ENCODE assay signal across 8 cellular contexts in the genomic region with DNA sequence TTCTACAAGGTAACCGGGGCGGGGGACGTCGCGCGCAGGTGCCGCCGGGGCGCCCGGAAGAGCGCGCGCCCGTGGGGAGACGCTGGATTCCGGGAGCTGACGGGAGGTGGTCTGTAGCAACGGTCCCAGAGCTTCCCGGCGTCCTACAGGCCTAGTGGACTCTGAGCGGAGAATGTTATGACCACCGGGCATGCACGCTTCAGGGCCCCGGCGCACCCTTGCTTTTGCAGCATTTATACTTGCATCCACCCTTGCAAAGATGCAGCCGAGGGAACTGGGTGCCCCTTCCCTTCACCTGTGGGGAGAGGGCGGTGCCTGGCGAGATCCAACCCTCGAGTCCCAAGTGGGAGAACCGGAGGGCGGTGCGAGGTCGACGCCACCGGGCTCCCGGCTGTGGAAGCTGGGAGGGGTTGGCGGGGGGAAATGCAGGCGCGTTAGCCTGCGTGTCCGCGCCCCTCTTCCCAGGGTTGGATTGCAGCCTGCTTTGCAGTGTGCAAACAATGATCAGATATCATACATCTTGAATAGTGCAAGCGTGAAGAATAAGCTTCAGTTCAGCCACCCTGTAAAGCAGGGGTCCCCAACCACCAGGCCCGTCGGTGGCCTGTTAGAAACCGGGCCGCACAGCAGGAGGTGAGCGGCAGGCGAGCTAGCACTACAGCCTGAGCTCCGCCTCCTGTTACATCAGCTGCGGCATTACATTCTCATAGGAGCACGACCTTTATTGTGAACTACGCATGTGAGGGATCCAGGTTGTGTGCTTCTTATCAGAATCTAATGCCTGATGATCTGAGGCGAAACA. TPM values are rescaled to one million over a fixed set of nuclear protein-coding genes. Genes with fewer than 3 reads are reported as not detected.
A peak's percentile ranks its signal among the peaks of the same experiment; 100 is the strongest.
DNase-seq lines count a peak whose midpoint lies in the region; ATAC-seq and TF ChIP-seq lines count a peak whose summit lies in the region.

No MANE protein-coding gene starts in this region.

- H3K9ac ChIP-seq in BLaER1, result peak overlapping the region; percentile 98
- peak overlapping the region; percentile 88 for H3K9ac ChIP-seq in HUES48 (ENCODE audit: low read depth, low read length)

- intact Hi-C loops in OCI-LY7 (cut with micrococcal nuclease; ENCODE audit: unreplicated experiment), result loop anchor here (1.0 to 2.0 kb wide), 7 partner anchors 19 to 415 kb away; a partner anchor contains a TSS

- H3K9me3 ChIP-seq in BLaER1 (peaks cover 11% of the 10 kb centered on the region; the same call in 1 of the 2 replicates), HUES48 (ENCODE audit: control insufficient read depth, insufficient read depth, low read length) (no peaks in the 10 kb centered on the region), OCI-LY7 (ENCODE audit: low read length) (peaks cover 9% of the 10 kb centered on the region; the same call in 1 of the 2 replicates)

- no peaks in the 10 kb centered on the region for H3K27me3 Mint-ChIP-seq in natural killer cell treated with Interleukin-12 subunit alpha and Interleukin-12 subunit beta and Interleukin-15 and Interleukin-18, amount 100 ng/mL, for 72 hours

- peaks cover 45% of the 10 kb centered on the region for H3K4me1 ChIP-seq in BLaER1
- peaks cover 13% of the 10 kb centered on the region; the same call in 1 of the 2 replicates for H3K4me1 ChIP-seq in HUES48 (ENCODE audit: control insufficient read depth, insufficient read depth, low read length)
- peaks cover 29% of the 10 kb centered on the region for H3K4me1 ChIP-seq in OCI-LY7 (ENCODE audit: insufficient read depth, low read length, poor library complexity, severe bottlenecking)

- H3K4me3 ChIP-seq in BLaER1 (peak overlapping the region; percentile 99), HUES48 (ENCODE audit: low read depth, low read length) (peak overlapping the region; percentile 89), OCI-LY7 (ENCODE audit: low read depth, low read length, poor library complexity, severe bottlenecking) (peak overlapping the region; percentile 88)

- ATAC-seq in GM19463 (IDR thresholded peaks at IDR 0.05; ENCODE audit: unreplicated experiment), result peak; percentile 7
- ATAC-seq in natural killer cell treated with Interleukin-12 subunit alpha and Interleukin-12 subunit beta and Interleukin-15 and Interleukin-18, amount 100 ng/mL, for 72 hours, result peak in 1 of 2 donors; percentile 45

- H3K27me3 ChIP-seq in BLaER1 (no peaks in the 10 kb centered on the region), HUES48 (ENCODE audit: control insufficient read depth, insufficient read depth, low read length) (no peaks in the 10 kb centered on the region)

- H4K20me1 ChIP-seq in BLaER1, result peaks cover 47% of the 10 kb centered on the region
- H4K20me1 ChIP-seq in OCI-LY7 (ENCODE audit: insufficient read depth, low read length), result peaks cover 12% of the 10 kb centered on the region

- no peaks in the 10 kb centered on the region for H3K9me2 ChIP-seq in OCI-LY7 (ENCODE audit: insufficient read depth, low read length)

- no TSS peak for BruUV-seq in OCI-LY7 (replicated peaks; lab: Mats Ljungman, UMichigan)

- H3K27ac ChIP-seq in BLaER1 (peak overlapping the region; percentile 98), HUES48 (ENCODE audit: low read depth, low read length) (peak overlapping the region; percentile 92), OCI-LY7 (ENCODE audit: low read depth, low read length, poor library complexity, severe bottlenecking) (peak overlapping the region; percentile 92)

- peaks cover 46% of the 10 kb centered on the region for H3K79me2 ChIP-seq in OCI-LY7 (ENCODE audit: insufficient read depth, low read depth, low read length)

- H3K36me3 ChIP-seq in BLaER1 (peaks cover 51% of the 10 kb centered on the region), HUES48 (ENCODE audit: control insufficient read depth, insufficient read depth, low read length) (peaks cover 35% of the 10 kb centered on the region), OCI-LY7 (ENCODE audit: insufficient read depth, low read length) (peaks cover 35% of the 10 kb centered on the region)

- DNase-seq in OCI-LY7 (ENCODE audit: low spot score) (peak; percentile 88), fibroblast of gingiva (ENCODE audit: low read depth) (peak; percentile 59)
- peak; percentile 76 to 80 for DNase-seq in activated T-cell treated with anti-CD3 and anti-CD28 coated beads, Interleukin-2, amount 50 U/mL, for 48 hours
- DNase-seq in natural killer cell treated with Interleukin-12 subunit alpha and Interleukin-12 subunit beta and Interleukin-15 and Interleukin-18, amount 100 ng/mL, for 72 hours (ENCODE audit: low spot score), result peak; percentile 63
- DNase-seq in stimulated activated naive CD4-positive, alpha-beta T cell treated with Interleukin-2 at 50 U/mL for 16 hours (lab: John Stamatoyannopoulos, UW), result peak; percentile 74

- H3K4me1 Mint-ChIP-seq in natural killer cell treated with Interleukin-12 subunit alpha and Interleukin-12 subunit beta and Interleukin-15 and Interleukin-18, amount 100 ng/mL, for 72 hours (ENCODE audit: low read depth in 2 of 2), result peaks cover 44 to 46% of the 10 kb centered on the region in 2 donors

- H3K4me3 Mint-ChIP-seq in natural killer cell treated with Interleukin-12 subunit alpha and Interleukin-12 subunit beta and Interleukin-15 and Interleukin-18, amount 100 ng/mL, for 72 hours, result peak overlapping the region; percentile 84

- H3K36me3 Mint-ChIP-seq in natural killer cell treated with Interleukin-12 subunit alpha and Interleukin-12 subunit beta and Interleukin-15 and Interleukin-18, amount 100 ng/mL, for 72 hours, result peaks cover 9% of the 10 kb centered on the region

- peak overlapping the region; percentile 96 to 97 for H3K27ac Mint-ChIP-seq in natural killer cell treated with Interleukin-12 subunit alpha and Interleukin-12 subunit beta and Interleukin-15 and Interleukin-18, amount 100 ng/mL, for 72 hours

- no peaks in the 10 kb centered on the region for H3K9me3 Mint-ChIP-seq in natural killer cell treated with Interleukin-12 subunit alpha and Interleukin-12 subunit beta and Interleukin-15 and Interleukin-18, amount 100 ng/mL, for 72 hours

- POLR2A ChIA-PET in OCI-LY7 (lab: Charles Lee), result interaction anchor here (0.7 to 3.8 kb wide), 11 partner anchors 9 to 1619 kb away, joined by 3 to 23 read pairs (median 4); a partner anchor contains a TSS

- H2AFZ ChIP-seq in OCI-LY7 (ENCODE audit: low read length), result peak overlapping the region; percentile 46; the same call in 1 of the 2 replicates

- no peak; the same call in 1 of the 2 replicates for TF ChIP-seq CTCF in OCI-LY7 (conservative IDR thresholded peaks at IDR 0.05; ENCODE audit: low read length)

- CTCF ChIA-PET in OCI-LY7 (lab: Charles Lee; ENCODE audit: unreplicated experiment), result no interaction called here

- H3K4me2 ChIP-seq in BLaER1 (peak overlapping the region; percentile 93), OCI-LY7 (ENCODE audit: low read length) (peak overlapping the region; percentile 96)

RNA-seq across cellular contexts. Expression of a gene that starts 0.6 kb away (rescaled TPM):
- total RNA-seq in OCI-LY7 (2014; rRNA removed; shearing (Covaris generic)), result 72.1 and 112 TPM in 2 replicates
- 107 and 120 TPM in 2 replicates for total RNA-seq in OCI-LY7 (2022)
- total RNA-seq in natural killer cell treated with Interleukin-12 subunit alpha and Interleukin-12 subunit beta and Interleukin-15 and Interleukin-18, amount 100 ng/mL, for 72 hours, result 10 to 100 TPM; 46.0 to 61.7 TPM

RNA-seq across cellular contexts. Expression of a gene that starts 0.8 kb away (rescaled TPM):
- 8.8 and 9.0 TPM in 2 replicates for total RNA-seq in OCI-LY7 (2014; rRNA removed; shearing (Covaris generic))
- 13.1 and 16.0 TPM in 2 replicates for total RNA-seq in OCI-LY7 (2022)
- 10 to 100 TPM in 1 of 2 donors, 1 to 10 TPM in 1; 6.2 to 17.3 TPM for total RNA-seq in natural killer cell treated with Interleukin-12 subunit alpha and Interleukin-12 subunit beta and Interleukin-15 and Interleukin-18, amount 100 ng/mL, for 72 hours
